8 cellular contexts compared by ENCODE assay signal in the genomic region with DNA sequence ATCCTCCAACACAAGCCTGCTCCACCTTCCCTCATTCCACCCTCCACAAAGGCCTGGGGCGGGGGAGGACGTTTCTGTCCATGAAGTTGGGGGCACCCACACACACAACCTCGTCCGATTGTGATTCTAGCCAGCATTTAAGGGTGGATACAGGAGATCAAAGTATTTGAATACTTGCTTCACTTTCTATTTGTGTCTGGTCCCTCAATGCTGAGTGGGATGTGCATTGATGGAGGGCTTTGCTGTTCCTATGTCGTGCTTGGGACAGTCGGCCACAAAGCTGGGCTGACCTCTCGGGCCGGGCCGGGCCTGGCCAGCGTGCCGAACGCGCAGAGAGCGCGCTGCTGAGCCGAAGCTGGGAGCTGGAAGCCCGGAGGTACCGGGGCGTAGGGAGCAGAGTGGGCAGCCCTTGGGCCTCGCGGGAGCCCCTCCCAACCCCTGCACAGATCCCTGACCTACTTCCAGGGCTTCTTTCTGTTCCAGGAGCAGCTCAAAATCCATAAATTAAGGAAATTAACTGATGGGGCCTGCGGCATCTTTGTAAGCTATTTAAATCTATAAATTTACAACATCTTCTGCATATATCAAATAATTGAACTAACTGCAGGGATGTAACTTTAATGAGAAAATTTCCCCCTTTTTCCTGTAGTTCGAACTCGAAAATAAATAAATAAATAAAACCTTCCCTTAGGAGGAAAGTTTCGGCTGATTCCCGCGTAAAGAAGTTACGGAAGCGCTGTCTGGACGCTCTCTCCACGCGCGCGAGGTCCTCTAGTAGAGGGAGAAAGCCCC. TPM values are rescaled to one million over a fixed set of nuclear protein-coding genes. Genes with fewer than 3 reads are reported as not detected.
DNase-seq lines count a peak whose midpoint lies in the region; ATAC-seq and TF ChIP-seq lines count a peak whose summit lies in the region.

No MANE protein-coding gene starts in this region.

- H3K4me3 Mint-ChIP-seq in activated naive CD4-positive, alpha-beta T cell treated with anti-CD3 and anti-CD28 coated beads for 36 hours, result peak overlapping the region; percentile 69
- H3K4me3 Mint-ChIP-seq in central memory CD8-positive, alpha-beta T cell, result peak overlapping the region; percentile 59

- no peak for DNase-seq in activated naive CD4-positive, alpha-beta T cell treated with anti-CD3 and anti-CD28 coated beads for 36 hours
- no peak for DNase-seq in activated naive CD4-positive, alpha-beta T cell treated with anti-CD3 and anti-CD28 coated beads, Interleukin-2, amount 50 U/mL, for 16 hours
- no peak for DNase-seq in central memory CD8-positive, alpha-beta T cell (ENCODE audit: low spot score in 2 of 2)
- DNase-seq in lung (ENCODE audit: low spot score), result no peak
- DNase-seq in vagina (ENCODE audit: extremely low spot score in 2 of 2), result no peak
- DNase-seq in activated effector memory CD4-positive, alpha-beta T cell treated with Interleukin-2 at 50 U/mL for 16 hours, result no peak
- DNase-seq in NCI-H2081 treated with DMSO at 0.1 percent for 48 hours (lab: John Stamatoyannopoulos, UW), result no peak

- H3K36me3 Mint-ChIP-seq in activated naive CD4-positive, alpha-beta T cell treated with anti-CD3 and anti-CD28 coated beads for 36 hours (ENCODE audit: low read depth), result no peaks in the 10 kb centered on the region
- peaks cover 2% of the 10 kb centered on the region for H3K36me3 Mint-ChIP-seq in central memory CD8-positive, alpha-beta T cell (ENCODE audit: insufficient read depth)

- H3K4me1 ChIP-seq in lung (ENCODE audit: control insufficient read depth in 2 of 2, insufficient read depth in 2 of 2, low read length in 2 of 2), result peaks cover 0 to 3% of the 10 kb centered on the region in 2 donors
- peaks cover 24% of the 10 kb centered on the region for H3K4me1 ChIP-seq in vagina

- no peak for TF ChIP-seq POLR2A in vagina (IDR thresholded peaks at IDR 0.05)

- intact Hi-C loops in activated naive CD4-positive, alpha-beta T cell treated with anti-CD3 and anti-CD28 coated beads for 36 hours (cut with micrococcal nuclease), result loop anchor here (1.0 to 5.0 kb wide), 3 partner anchors 203 to 553 kb away; no protein-coding TSS in a partner anchor
- intact Hi-C loops in vagina (cut with DNase I), result loop anchor here (5.0 kb wide), 1 partner anchor 73 kb away; no protein-coding TSS in a partner anchor

- no peak for ATAC-seq in central memory CD8-positive, alpha-beta T cell (replicated peaks; ENCODE audit: extremely low read depth, poor library complexity, severe bottlenecking)
- ATAC-seq in lung (ENCODE audit: insufficient read depth, low FRiP score) (no peak), GM18861 (IDR thresholded peaks at IDR 0.05; ENCODE audit: unreplicated experiment) (no peak)

- TF ChIP-seq CTCF in lung (IDR thresholded peaks at IDR 0.05; ENCODE audit: control extremely low read depth, extremely low read depth), result no peak
- no peak for TF ChIP-seq CTCF in vagina (IDR thresholded peaks at IDR 0.05)

- peak overlapping the region; percentile 84 to 96 for H3K27ac ChIP-seq in lung (ENCODE audit: low read depth in 1 of 2, low read length in 1 of 2)
- peak overlapping the region; percentile 97 for H3K27ac ChIP-seq in vagina

- H3K27me3 ChIP-seq in lung (ENCODE audit: control insufficient read depth, insufficient read depth) (no peaks in the 10 kb centered on the region), vagina (no peaks in the 10 kb centered on the region)

- peaks cover 39% of the 10 kb centered on the region for H3K27me3 Mint-ChIP-seq in activated naive CD4-positive, alpha-beta T cell treated with anti-CD3 and anti-CD28 coated beads for 36 hours (ENCODE audit: low read depth)
- peaks cover 61% of the 10 kb centered on the region for H3K27me3 Mint-ChIP-seq in central memory CD8-positive, alpha-beta T cell

- no peak overlapping the region for H3K27ac Mint-ChIP-seq in activated naive CD4-positive, alpha-beta T cell treated with anti-CD3 and anti-CD28 coated beads for 36 hours
- H3K27ac Mint-ChIP-seq in central memory CD8-positive, alpha-beta T cell (ENCODE audit: low read depth), result no peak overlapping the region

- CTCF ChIA-PET in activated naive CD4-positive, alpha-beta T cell treated with anti-CD3 and anti-CD28 coated beads for 36 hours (lab: Charles Lee), result interaction anchor here (0.5 to 1.5 kb wide), 7 partner anchors 9 to 1418 kb away, joined by 3 to 8 read pairs (median 5); no protein-coding TSS in a partner anchor

- H3K36me3 ChIP-seq in lung (ENCODE audit: control insufficient read depth in 2 of 2, insufficient read depth in 2 of 2, low read length in 2 of 2), result no peaks in the 10 kb centered on the region
- H3K36me3 ChIP-seq in vagina, result no peaks in the 10 kb centered on the region

- no peaks in the 10 kb centered on the region for H3K9me3 Mint-ChIP-seq in activated naive CD4-positive, alpha-beta T cell treated with anti-CD3 and anti-CD28 coated beads for 36 hours
- H3K9me3 Mint-ChIP-seq in central memory CD8-positive, alpha-beta T cell, result no peaks in the 10 kb centered on the region

- 17 to 30% methylated on average over 34 of the region's 34 CpGs for WGBS in lung, 2 donors

- peak overlapping the region; percentile 32 for H3K4me3 ChIP-seq in lung
- peak overlapping the region; percentile 68 to 88 for H3K4me3 ChIP-seq in vagina

- no peaks in the 10 kb centered on the region for H3K4me1 Mint-ChIP-seq in activated naive CD4-positive, alpha-beta T cell treated with anti-CD3 and anti-CD28 coated beads for 36 hours (ENCODE audit: low read depth)
- no peaks in the 10 kb centered on the region for H3K4me1 Mint-ChIP-seq in central memory CD8-positive, alpha-beta T cell

- H3K9me3 ChIP-seq in lung (ENCODE audit: control insufficient read depth in 2 of 2, insufficient read depth in 1 of 2, low read length in 1 of 2) (no peaks in the 10 kb centered on the region), vagina (no peaks in the 10 kb centered on the region)

RNA-seq across cellular contexts. Expression of a gene that starts 1.9 kb away (rescaled TPM):
- total RNA-seq in activated naive CD4-positive, alpha-beta T cell treated with anti-CD3 and anti-CD28 coated beads for 36 hours, result 1 to 10 TPM; 5.0 to 6.2 TPM
- total RNA-seq in lung (10 to 100 TPM; 31.9 to 42.7 TPM), vagina (65.6 TPM)
- polyA plus RNA-seq in lung, result 10 to 100 TPM; 13.8 to 29.0 TPM
